In the genomic region with DNA sequence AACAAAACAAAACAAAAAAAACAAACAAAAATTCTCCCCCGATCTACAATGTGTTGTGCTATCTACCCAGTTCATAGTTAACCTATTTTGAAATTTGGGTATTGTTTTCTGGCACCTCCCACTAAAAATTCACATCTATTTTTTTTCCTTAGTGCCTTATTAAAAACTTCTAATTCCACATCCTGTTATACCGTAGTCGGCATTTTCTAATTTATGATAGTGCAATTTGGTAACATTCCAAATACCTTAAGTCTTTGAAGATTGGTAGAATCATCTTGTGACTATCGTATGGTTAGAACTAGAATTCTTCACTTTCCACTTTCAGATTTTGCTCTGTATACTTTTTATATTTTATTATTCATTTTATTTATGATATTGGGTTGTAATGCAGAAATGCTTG, we compare ENCODE assay signal across 30 cellular contexts. TPM values are rescaled to one million over a fixed set of nuclear protein-coding genes. Genes with fewer than 3 reads are reported as not detected.
"Had no signal": no experiment of that assay in that cellular context is flagged by ENCODE, and none has a peak within 500 bp of the region (broad histone marks: within the 10 kb centered on the region; RNA-seq: fewer than 3 reads in every experiment).

No MANE protein-coding gene starts in this region.

- H3K9ac ChIP-seq: SK-N-SH had no signal

- H3K4me2 ChIP-seq: SK-N-SH had no signal

- H3K4me3 ChIP-seq: MG63, Peyer's patch, SJSA1 had no signal

- H3K4me1 ChIP-seq: SJSA1 had no signal

- H3K27ac ChIP-seq: Peyer's patch, SJSA1 had no signal

- H3K9me2 ChIP-seq: SK-N-SH had no signal

- H3K36me3 ChIP-seq: MG63, Peyer's patch, SJSA1 had no signal

- H3K9me3 ChIP-seq: MG63, SJSA1, SK-N-SH had no signal

- DNase-seq: MG63, NCI-H1048, NCI-H1092 treated with DMSO at 0.1 percent for 48 hours, NCI-H1105 treated with DMSO at 0.1 percent for 48 hours, NCI-H1417, NCI-H1436, NCI-H146, NCI-H1694, NCI-H187, NCI-H1930, NCI-H2029 treated with DMSO at 0.1 percent for 48 hours, NCI-H2081 treated with DMSO at 0.1 percent for 48 hours, NCI-H2107, NCI-H226, NCI-H446 treated with DMSO at 0.1 percent for 48 hours, NCI-H510A, NCI-H526, NCI-H69, NCI-H748 treated with DMSO at 0.1 percent for 48 hours, NCI-H82, Peyer's patch, Right ventricle myocardium superior, RPMI8226, SHP77 treated with DMSO at 0.1 percent for 48 hours, SK-N-SH, SW 1271, T-helper 1 cell had no signal

RNA-seq across cellular contexts. Expression of a gene that starts 4.5 kb away (rescaled TPM):
- total RNA-seq: M059J, OCI-LY7, Peyer's patch, SJSA1 had no signal
